In genomic region chr3:20726786-20727185, GRCh38 we compare ENCODE assay signal across 7 cellular contexts.
"Had no signal": no experiment of that assay in that cellular context is flagged by ENCODE, and none has a peak within 500 bp of the region (broad histone marks: within the 10 kb centered on the region; RNA-seq: fewer than 3 reads in every experiment).

No MANE protein-coding gene starts in this region.

- H2AFZ ChIP-seq: GM23338 had no signal

- FAIRE-seq: H1, H54 had no signal

- ATAC-seq: GM23338 had no signal

- H3K4me2 ChIP-seq: GM23338 had no signal

- H3K4me3 ChIP-seq: GM23338 had no signal

- H3K27ac ChIP-seq: HL-60 had no signal

- DNase-seq: H9, HCEC 1CT, KG1 had no signal
